In the genomic region with DNA sequence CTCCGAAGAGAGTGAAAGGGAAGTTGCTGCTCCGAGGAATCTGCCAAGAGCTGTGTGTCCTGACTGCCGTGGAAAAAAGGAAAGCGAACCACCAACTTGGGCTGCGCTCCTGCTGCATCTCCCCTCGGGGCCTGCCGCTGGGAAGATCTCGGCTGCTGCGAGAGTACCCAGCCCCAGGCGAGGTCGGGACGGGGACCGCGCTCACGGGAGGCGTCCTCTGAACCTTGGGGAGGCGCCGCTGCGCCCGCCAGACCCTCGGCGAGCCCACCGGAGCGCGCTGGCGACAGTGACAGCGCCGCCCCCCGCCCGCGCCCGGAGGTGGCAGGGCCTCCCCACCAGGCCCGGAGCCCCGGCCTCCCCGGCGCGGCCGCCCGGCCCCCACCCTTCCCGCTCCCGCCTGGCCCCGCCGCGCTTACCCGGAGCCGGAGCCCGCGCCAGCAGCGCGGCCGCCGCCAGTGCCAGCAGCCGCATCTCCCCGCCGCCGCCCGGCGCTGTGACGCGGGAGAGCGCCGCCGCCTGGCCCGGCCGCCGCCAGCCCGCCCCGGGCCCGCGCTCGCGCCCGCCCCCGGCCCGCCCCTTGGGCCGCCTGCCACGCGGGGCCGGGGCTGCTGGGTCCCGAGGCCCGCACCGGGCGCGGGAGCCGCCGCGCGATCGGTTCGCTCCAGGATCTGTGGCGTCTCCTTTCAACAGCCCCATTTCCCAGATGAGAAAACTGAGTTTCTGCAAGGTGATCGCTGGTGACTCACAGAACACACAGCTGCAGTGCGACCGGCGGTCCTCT, we compare ENCODE assay signal across 7 cellular contexts. TPM values are rescaled to one million over a fixed set of nuclear protein-coding genes. Genes with fewer than 3 reads are reported as not detected.
DNase-seq lines count a peak whose midpoint lies in the region; ATAC-seq, FAIRE-seq and TF ChIP-seq lines count a peak whose summit lies in the region.

Gene VSTM4, minus strand, starts transcription at position 508 of the 781 bp plus-strand sequence. Its CDS starts 37 bp downstream, at position 471.

- H3K36me3 ChIP-seq in GM23248 (ENCODE audit: low read depth) = no peaks in the 10 kb centered on the region

- in situ Hi-C loops in GM23248 (cut with MboI) = no loop called here

- no peak for TF ChIP-seq CTCF in WTC11 (IDR thresholded peaks at IDR 0.05)
- TF ChIP-seq CTCF in foreskin keratinocyte (conservative IDR thresholded peaks at IDR 0.05) = no peak
- TF ChIP-seq CTCF in nephron (IDR thresholded peaks at IDR 0.05; ENCODE audit: unreplicated experiment in 3 of 3) = no peak

- H3K27ac Mint-ChIP-seq in WTC11 (no peak within 1 kb of the TSS), nephron (peak within 1 kb of the TSS; percentile 88 to 96 (median 91))

- peak; percentile 80 for ATAC-seq in WTC11
- peak; percentile 47 for ATAC-seq in foreskin keratinocyte
- ATAC-seq in GM19452 (IDR thresholded peaks at IDR 0.05; ENCODE audit: unreplicated experiment) = no peak
- no peak for ATAC-seq in GM19351 (IDR thresholded peaks at IDR 0.05; ENCODE audit: unreplicated experiment)

- H3K4me1 Mint-ChIP-seq in WTC11 (0 out of 2 replicates have a peak, but pooled peaks cover 2% of the 10 kb centered on the region), nephron (peaks cover 69% of the 10 kb centered on the region)

- H4K20me1 ChIP-seq in GM23248 (ENCODE audit: insufficient read depth) = no peaks in the 10 kb centered on the region

- peak within 1 kb of the TSS; percentile 78 for H3K27ac ChIP-seq in GM23248
- no peak within 1 kb of the TSS for H3K27ac ChIP-seq in foreskin keratinocyte

- POLR2A ChIA-PET in WTC11 (lab: Charles Lee) = no interaction called here

- H2AFZ ChIP-seq in GM23248 = peak within 1 kb of the TSS; percentile 86

- H3K27me3 ChIP-seq in GM23248 (replicated peaks; ENCODE audit: insufficient read depth) (no peaks in the 10 kb centered on the region), foreskin keratinocyte (peaks cover 70% of the 10 kb centered on the region)

- peaks cover 31% of the 10 kb centered on the region for H3K79me2 ChIP-seq in GM23248 (ENCODE audit: insufficient read depth)

- DNase-seq in GM23248 (peak; percentile 78), WTC11 (ENCODE audit: low spot score) (peak; percentile 50), foreskin keratinocyte (no peak), HTR-8/SVneo (ENCODE audit: insufficient read length, low spot score) (no peak)

- no peak for FAIRE-seq in HTR-8/SVneo (lab: Jason Lieb, UNC)

- peaks cover 21% of the 10 kb centered on the region for H3K27me3 Mint-ChIP-seq in WTC11 (ENCODE audit: low read depth)
- peaks cover 7% of the 10 kb centered on the region for H3K27me3 Mint-ChIP-seq in nephron (ENCODE audit: low read depth)

- H3K4me2 ChIP-seq in GM23248 (ENCODE audit: unreplicated experiment) = peak within 1 kb of the TSS; percentile 82

- H3K4me1 ChIP-seq in GM23248 (ENCODE audit: insufficient read depth) (peaks cover 28% of the 10 kb centered on the region), foreskin keratinocyte (no peaks in the 10 kb centered on the region)

- no peaks in the 10 kb centered on the region for H3K9me3 Mint-ChIP-seq in WTC11
- H3K9me3 Mint-ChIP-seq in nephron = no peaks in the 10 kb centered on the region

- H3K36me3 Mint-ChIP-seq in WTC11 = no peaks in the 10 kb centered on the region
- H3K36me3 Mint-ChIP-seq in nephron (ENCODE audit: low read depth) = no peaks in the 10 kb centered on the region

- H3K9me3 ChIP-seq in GM23248 (ENCODE audit: low read depth) = no peaks in the 10 kb centered on the region

- no peaks in the 10 kb centered on the region for H3K9me2 ChIP-seq in GM23248 (ENCODE audit: insufficient read depth)

- peak within 1 kb of the TSS; percentile 79 for H3K4me3 Mint-ChIP-seq in WTC11
- H3K4me3 Mint-ChIP-seq in nephron = peak within 1 kb of the TSS; percentile 89 to 99 (median 98)

- peak within 1 kb of the TSS; percentile 81 for H3K4me3 ChIP-seq in GM23248

- peak within 1 kb of the TSS; percentile 88 for H3K9ac ChIP-seq in GM23248

- WGBS in GM23248 (ENCODE audit: low coverage in 1 of 2, low lambda C conversion rate in 2 of 2, missing lambda C conversion rate in 2 of 2), 2 experiments = 11 to 12% methylated on average over 35 to 50 of the region's 95 CpGs

- H3F3A ChIP-seq in GM23248 (ENCODE audit: insufficient read depth) = peaks cover 17% of the 10 kb centered on the region

- CTCF ChIA-PET in WTC11 (lab: Charles Lee) = interaction anchor here (0.6 to 2.1 kb wide), 4 partner anchors 46 to 459 kb away, joined by 3 to 11 read pairs (median 4); no protein-coding TSS in a partner anchor

TF ChIP-seq in WTC11, 78 proteins besides CTCF, POLR2A, EP300 and RAD21:
- TF ChIP-seq PRDM15 (CRISPR knock-in tag; IDR thresholded peaks at IDR 0.05) = no peak
- peak; percentile 63; the same call in 1 of the 2 replicates for TF ChIP-seq GTF2I (CRISPR knock-in tag; conservative IDR thresholded peaks at IDR 0.05)

RNA-seq across cellular contexts. Expression of gene VSTM4, which starts in this region (rescaled TPM):
- 8.7 and 9.5 TPM in 2 replicates for total RNA-seq in GM23248 (2014; rRNA removed; shearing (Covaris generic))
- 12.3 and 12.4 TPM in 2 replicates for polyA plus RNA-seq in GM23248 (2016; fragmentation: Nextera tagmentation; extraction: Ambion mirVana)
- 0.66 to 0.72 TPM (median 0.71 TPM) in 3 replicates for total RNA-seq in WTC11 (2021)
- total RNA-seq in foreskin keratinocyte = not detected in 2 replicates
- polyA plus RNA-seq in foreskin keratinocyte = not detected in 2 replicates

Comparison
In these comparisons a context has a peak if more than half of its experiments do, and no peak if none do; other contexts are left out.
1. RNA of gene VSTM4 (polyA plus RNA-seq): 12.3 to 12.4 TPM in GM23248; not detected in foreskin keratinocyte; every median in the first group is over 10 times any median in the second.
2. Peak in DNase-seq and ATAC-seq in WTC11; RNA of the gene not detected or under 1 TPM.
3. Peak in ATAC-seq in foreskin keratinocyte; RNA of the gene not detected or under 1 TPM.